In genomic region chr9:64774004-64774812, GRCh38 we compare ENCODE assay signal across 8 cellular contexts.
A peak's percentile ranks its signal among the peaks of the same experiment; 100 is the strongest.
DNase-seq lines count a peak whose midpoint lies in the region; ATAC-seq and TF ChIP-seq lines count a peak whose summit lies in the region.
"Not testable (repeated sequence)": the region's sequence is repeated elsewhere in the genome, so short reads cannot be mapped to it uniquely, and the experiment has no call there.

No MANE protein-coding gene starts in this region.

- TF ChIP-seq CTCF in GM06990 (IDR thresholded peaks at IDR 0.05; ENCODE audit: insufficient read depth, low read length, poor library complexity, severe bottlenecking); OCI-LY3 (IDR thresholded peaks at IDR 0.05; ENCODE audit: low read depth, low read length); choroid plexus epithelial cell (conservative IDR thresholded peaks at IDR 0.05; ENCODE audit: low read depth, low read length); heart left ventricle (IDR thresholded peaks at IDR 0.05); neural crest cell (conservative IDR thresholded peaks at IDR 0.05); type B pancreatic cell (conservative IDR thresholded peaks at IDR 0.05): not testable (repeated sequence)

- WGBS in heart left ventricle, 4 donors = 1 to 3% (median 2%) methylated on average over 19 to 105 of the region's 108 CpGs

- H3K4me3 ChIP-seq in GM06990 (replicated peaks; ENCODE audit: low read depth, low read length) (peak overlapping the region; percentile 51), OCI-LY3 (ENCODE audit: low read length) (peak overlapping the region; percentile 73), choroid plexus epithelial cell (ENCODE audit: low read depth, low read length) (peak overlapping the region; percentile 37), heart left ventricle (peak overlapping the region in 9 of 12 donors; percentile 21 to 52 (median 43)), skin epidermis (peak overlapping the region in 5 of 7 experiments; percentile 25 to 43 (median 29))

- not testable (repeated sequence) for H3K9me3 ChIP-seq in OCI-LY3 (ENCODE audit: insufficient read depth, low read length); heart left ventricle

- peak overlapping the region; percentile 59 for H3K4me3 Mint-ChIP-seq in neural crest cell
- H3K4me3 Mint-ChIP-seq in type B pancreatic cell = not testable (repeated sequence)

- peaks cover 27% of the 10 kb centered on the region for H3K27me3 Mint-ChIP-seq in neural crest cell (ENCODE audit: low read depth)
- H3K27me3 Mint-ChIP-seq in type B pancreatic cell = peaks cover 25% of the 10 kb centered on the region

- intact Hi-C loops in heart left ventricle (cut with DNase I) = not testable (repeated sequence)

- ATAC-seq in heart left ventricle = not testable (repeated sequence)

- H3K27ac ChIP-seq in OCI-LY3 (ENCODE audit: low read length); heart left ventricle; skin epidermis: not testable (repeated sequence)

- peak; percentile 9 for DNase-seq in GM06990 (ENCODE audit: extremely low read depth, insufficient read length)
- peak; percentile 1 for DNase-seq in activated T-helper 9 cell treated with anti-CD3 and anti-CD28 coated beads, Interleukin-2, amount 50 U/mL, for 16 hours (ENCODE audit: low read depth)
- not testable (repeated sequence) for DNase-seq in choroid plexus epithelial cell (ENCODE audit: low read depth); neural crest cell (ENCODE audit: low read depth, low spot score)
- peak in 1 of 5 donors; percentile 5 for DNase-seq in heart left ventricle
- DNase-seq in type B pancreatic cell (ENCODE audit: extremely low spot score, unreplicated experiment) = peak; percentile 45

- H3K4me1 ChIP-seq in OCI-LY3 (ENCODE audit: low read length); heart left ventricle: not testable (repeated sequence)

- not testable (repeated sequence) for H3K27me3 ChIP-seq in GM06990 (replicated peaks; ENCODE audit: control insufficient read depth, insufficient read depth, low read length); OCI-LY3 (ENCODE audit: low read depth, low read length); heart left ventricle

- H3K27ac Mint-ChIP-seq in neural crest cell (ENCODE audit: unreplicated experiment); type B pancreatic cell: not testable (repeated sequence)

- not testable (repeated sequence) for H3K36me3 Mint-ChIP-seq in neural crest cell (ENCODE audit: low read depth); type B pancreatic cell

- peak overlapping the region; percentile 54 for H3K9ac ChIP-seq in OCI-LY3 (ENCODE audit: low read length)

- not testable (repeated sequence) for H2AFZ ChIP-seq in OCI-LY3 (ENCODE audit: low read depth, low read length)

- TF ChIP-seq POLR2A in heart left ventricle (IDR thresholded peaks at IDR 0.05) = not testable (repeated sequence)

- not testable (repeated sequence) for H3K36me3 ChIP-seq in GM06990 (ENCODE audit: control insufficient read depth, insufficient read depth, low read length); OCI-LY3 (replicated peaks; ENCODE audit: low read depth, low read length); heart left ventricle

- H3K79me2 ChIP-seq in OCI-LY3 (ENCODE audit: low read length) = not testable (repeated sequence)

- not testable (repeated sequence) for H4K20me1 ChIP-seq in OCI-LY3 (ENCODE audit: insufficient read depth, low read length)

- not testable (repeated sequence) for H3K4me1 Mint-ChIP-seq in neural crest cell; type B pancreatic cell (ENCODE audit: unreplicated experiment)

- H3K9me3 Mint-ChIP-seq in neural crest cell, type B pancreatic cell: not testable (repeated sequence)

- H3K4me2 ChIP-seq in OCI-LY3 (ENCODE audit: low read length) = peak overlapping the region; percentile 38
